Comparison of ENCODE assay signal across 13 cellular contexts in the genomic region with DNA sequence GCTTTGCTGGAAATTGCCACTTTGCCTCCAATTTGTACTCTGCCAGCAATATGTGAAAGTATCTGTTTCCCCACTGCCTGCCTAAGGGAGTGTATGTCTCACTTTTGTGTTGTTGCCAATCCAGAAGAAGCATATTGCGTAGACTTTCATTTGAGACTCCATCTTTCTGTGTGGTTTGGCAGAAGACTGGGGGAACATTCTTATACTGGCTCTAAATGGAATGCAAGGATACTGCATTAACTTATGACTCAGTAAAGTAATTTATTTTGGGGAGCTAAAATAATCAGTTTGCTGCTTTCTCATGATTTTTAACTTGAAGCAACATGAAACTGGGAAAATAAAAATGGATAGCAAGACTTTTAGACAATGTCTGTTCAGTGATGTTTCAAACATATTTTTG.
DNase-seq lines count a peak whose midpoint lies in the region; ATAC-seq and TF ChIP-seq lines count a peak whose summit lies in the region.
"Had no signal": no experiment of that assay in that cellular context is flagged by ENCODE, and none has a peak within 500 bp of the region (broad histone marks: within the 10 kb centered on the region; RNA-seq: fewer than 3 reads in every experiment).

No MANE protein-coding gene starts in this region.

- no peaks in the 10 kb centered on the region for H3K9me3 ChIP-seq in right lobe of liver
- H3K9me3 ChIP-seq: Peyer's patch had no signal

- H3K4me1 ChIP-seq in right lobe of liver: peaks cover 0 to 4% (median 0%) of the 10 kb centered on the region in 4 donors

- POLR2A ChIA-PET in activated CD4-positive, alpha-beta memory T cell treated with anti-CD3 and anti-CD28 coated beads for 36 hours (lab: Charles Lee): no interaction called here

- CTCF ChIA-PET in activated CD4-positive, alpha-beta memory T cell treated with anti-CD3 and anti-CD28 coated beads for 36 hours (lab: Charles Lee): interaction anchor here (0.9 to 1.1 kb wide), 3 partner anchors 333 to 494 kb away, joined by 3 read pairs; no protein-coding TSS in a partner anchor

- H3K4me1 Mint-ChIP-seq in activated CD4-positive, alpha-beta memory T cell treated with anti-CD3 and anti-CD28 coated beads for 36 hours (ENCODE audit: low read depth): no peaks in the 10 kb centered on the region

- peaks cover 24% of the 10 kb centered on the region for H3K27me3 Mint-ChIP-seq in activated CD4-positive, alpha-beta memory T cell treated with anti-CD3 and anti-CD28 coated beads for 36 hours

- no peak for TF ChIP-seq CTCF in fibroblast of villous mesenchyme (IDR thresholded peaks at IDR 0.05; ENCODE audit: insufficient read depth, low read depth, low read length)
- no peak for TF ChIP-seq CTCF in right lobe of liver (IDR thresholded peaks at IDR 0.05)

- no peaks in the 10 kb centered on the region for H3K36me3 Mint-ChIP-seq in activated CD4-positive, alpha-beta memory T cell treated with anti-CD3 and anti-CD28 coated beads for 36 hours
- H3K36me3 Mint-ChIP-seq: WTC11 had no signal

- TF ChIP-seq POLR2A in right lobe of liver (IDR thresholded peaks at IDR 0.05): no peak

- H3K27ac ChIP-seq in skin epidermis: peak overlapping the region in 16 of 21 experiments; percentile 41 to 91 (median 68)
- H3K27ac ChIP-seq in right lobe of liver: no peak overlapping the region

- H3K4me3 ChIP-seq in fibroblast of villous mesenchyme (ENCODE audit: low read depth, low read length) (no peak overlapping the region), skin epidermis (no peak overlapping the region), right lobe of liver (no peak overlapping the region)
- H3K4me3 ChIP-seq: Peyer's patch had no signal

- H3K27me3 ChIP-seq in right lobe of liver: no peaks in the 10 kb centered on the region
- H3K27me3 ChIP-seq: Peyer's patch had no signal

- intact Hi-C loops in right lobe of liver (cut with DNase I): loop anchor here in 1 of 2 donors (10.0 kb wide), 1 partner anchor 159 kb away; no protein-coding TSS in a partner anchor
- intact Hi-C loops in activated CD4-positive, alpha-beta memory T cell treated with anti-CD3 and anti-CD28 coated beads for 36 hours (cut with micrococcal nuclease): loop anchor here (10.0 kb wide), 1 partner anchor 331 kb away; no protein-coding TSS in a partner anchor

- no peak overlapping the region for H3K4me3 Mint-ChIP-seq in activated CD4-positive, alpha-beta memory T cell treated with anti-CD3 and anti-CD28 coated beads for 36 hours
- H3K4me3 Mint-ChIP-seq: WTC11 had no signal

- no peak for ATAC-seq in GM18870 (IDR thresholded peaks at IDR 0.05; ENCODE audit: unreplicated experiment)
- no peak for ATAC-seq in right lobe of liver
- no peak for ATAC-seq in GM19467 (IDR thresholded peaks at IDR 0.05; ENCODE audit: unreplicated experiment)
- ATAC-seq: left lobe of liver, WTC11 had no signal

- H3K9me3 Mint-ChIP-seq in activated CD4-positive, alpha-beta memory T cell treated with anti-CD3 and anti-CD28 coated beads for 36 hours: no peaks in the 10 kb centered on the region
- H3K9me3 Mint-ChIP-seq: WTC11 had no signal

- H3K36me3 ChIP-seq in right lobe of liver: no peaks in the 10 kb centered on the region
- H3K36me3 ChIP-seq: Peyer's patch had no signal

- no peak overlapping the region for H3K27ac Mint-ChIP-seq in activated CD4-positive, alpha-beta memory T cell treated with anti-CD3 and anti-CD28 coated beads for 36 hours
- H3K27ac Mint-ChIP-seq: WTC11 had no signal

- peak; percentile 80 for DNase-seq in ELR (ENCODE audit: low read depth)
- DNase-seq in amniotic epithelial cell (ENCODE audit: low read depth): peak; percentile 99
- DNase-seq in fibroblast of villous mesenchyme (ENCODE audit: low read depth): peak; percentile 81
- DNase-seq in right lobe of liver: no peak
- no peak for DNase-seq in activated CD4-positive, alpha-beta memory T cell treated with anti-CD3 and anti-CD28 coated beads for 36 hours
- DNase-seq: effector CD8-positive, alpha-beta T cell; NCI-H1436 treated with DMSO at 0.1 percent for 48 hours; Peyer's patch had no signal

- 67% methylated on average over 1 of the region's 1 CpG for WGBS in right lobe of liver (ENCODE audit: insufficient coverage, low coverage, low lambda C conversion rate, missing lambda C conversion rate)

Comparison
In these comparisons a context has a peak if more than half of its experiments do, and no peak if none do; other contexts are left out.
1. DNase-seq: peak in ELR (single experiment), amniotic epithelial cell (single experiment) and fibroblast of villous mesenchyme (single experiment); none in right lobe of liver (0 of 3) and activated CD4-positive, alpha-beta memory T cell treated with anti-CD3 and anti-CD28 coated beads for 36 hours (single experiment).
2. H3K27ac ChIP-seq: peak in skin epidermis (16 of 21); none in right lobe of liver (0 of 3).